In the genomic region with DNA sequence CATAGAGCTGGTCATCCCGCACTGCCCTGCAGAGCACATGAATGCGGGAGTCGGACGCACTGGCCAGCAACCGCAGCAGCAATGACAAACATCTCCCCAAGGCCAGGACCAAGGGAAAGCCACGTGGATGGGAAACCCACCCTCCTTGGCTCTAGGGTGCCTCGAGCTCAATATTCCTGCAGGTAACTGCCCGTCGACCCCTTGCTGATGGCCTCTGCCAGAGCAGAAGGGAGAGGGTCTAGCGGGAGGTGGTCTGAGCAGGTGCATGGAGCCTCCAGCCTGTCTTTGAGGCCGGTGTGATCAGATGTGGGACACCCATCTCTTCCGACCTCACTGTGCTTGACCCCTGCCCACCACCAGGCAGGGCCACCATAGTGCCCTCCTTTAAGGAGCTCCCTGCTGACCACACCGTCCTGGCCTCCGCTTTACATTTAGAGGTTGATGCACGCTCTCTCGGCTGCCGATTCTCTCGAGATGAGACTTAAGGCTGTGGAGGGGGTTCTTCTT, we compare ENCODE assay signal across 21 cellular contexts.
DNase-seq lines count a peak whose midpoint lies in the region; ATAC-seq and TF ChIP-seq lines count a peak whose summit lies in the region.
"Had no signal": no experiment of that assay in that cellular context is flagged by ENCODE, and none has a peak within 500 bp of the region (broad histone marks: within the 10 kb centered on the region; RNA-seq: fewer than 3 reads in every experiment).

No MANE protein-coding gene starts in this region.

- DNase-seq in natural killer cell (peak; percentile 12), left lobe of liver (ENCODE audit: low spot score) (peak; percentile 21), transverse colon (peak; percentile 2), mesothelial cell of epicardium (ENCODE audit: low spot score in 2 of 2, unreplicated experiment in 2 of 2) (no peak)
- no peak for DNase-seq in natural killer cell treated with Interleukin-12 subunit alpha and Interleukin-12 subunit beta and Interleukin-15 and Interleukin-18, amount 100 ng/mL, for 72 hours (ENCODE audit: low spot score)
- DNase-seq: EL; GF-D8; IMR-90; NCI-H1092 treated with DMSO at 0.1 percent for 48 hours; NCI-H1436 treated with DMSO at 0.1 percent for 48 hours; NCI-H1930; NCI-H510A; NK-92 treated with Interleukin-12 subunit alpha and Interleukin-12 subunit beta, amount 100 ng/mL, for 24 hours; SHP77 treated with DMSO at 0.1 percent for 48 hours had no signal

- H3K27ac Mint-ChIP-seq in natural killer cell (no peak overlapping the region), mesothelial cell of epicardium (no peak overlapping the region)
- no peak overlapping the region for H3K27ac Mint-ChIP-seq in natural killer cell treated with Interleukin-12 subunit alpha and Interleukin-12 subunit beta and Interleukin-15 and Interleukin-18, amount 100 ng/mL, for 72 hours

- TF ChIP-seq POLR2A in transverse colon (IDR thresholded peaks at IDR 0.05), result no peak

- ATAC-seq in natural killer cell (no peak), left lobe of liver (no peak), HG03378 (IDR thresholded peaks at IDR 0.05; ENCODE audit: unreplicated experiment) (no peak), HG02885 (IDR thresholded peaks at IDR 0.05; ENCODE audit: poor library complexity, unreplicated experiment) (no peak)
- ATAC-seq in natural killer cell treated with Interleukin-12 subunit alpha and Interleukin-12 subunit beta and Interleukin-15 and Interleukin-18, amount 100 ng/mL, for 72 hours, result no peak

- H3K4me3 Mint-ChIP-seq in natural killer cell (no peak overlapping the region), mesothelial cell of epicardium (no peak overlapping the region)
- no peak overlapping the region for H3K4me3 Mint-ChIP-seq in natural killer cell treated with Interleukin-12 subunit alpha and Interleukin-12 subunit beta and Interleukin-15 and Interleukin-18, amount 100 ng/mL, for 72 hours
- H3K4me3 Mint-ChIP-seq: CD14-positive monocyte had no signal

- no peaks in the 10 kb centered on the region for H3K27me3 Mint-ChIP-seq in natural killer cell (ENCODE audit: low read depth in 2 of 2)
- H3K27me3 Mint-ChIP-seq in natural killer cell treated with Interleukin-12 subunit alpha and Interleukin-12 subunit beta and Interleukin-15 and Interleukin-18, amount 100 ng/mL, for 72 hours, result no peaks in the 10 kb centered on the region
- peaks cover 2% of the 10 kb centered on the region for H3K27me3 Mint-ChIP-seq in mesothelial cell of epicardium (ENCODE audit: low read depth)

- H3K4me3 ChIP-seq in transverse colon, result no peak overlapping the region
- H3K4me3 ChIP-seq: HAP-1, SK-N-MC had no signal

- intact Hi-C loops in natural killer cell (cut with micrococcal nuclease) (no loop called here), transverse colon (cut with DNase I; ENCODE audit: low total_unique reads) (no loop called here)

- H3K9me3 Mint-ChIP-seq in natural killer cell (no peaks in the 10 kb centered on the region), mesothelial cell of epicardium (no peaks in the 10 kb centered on the region)
- H3K9me3 Mint-ChIP-seq in natural killer cell treated with Interleukin-12 subunit alpha and Interleukin-12 subunit beta and Interleukin-15 and Interleukin-18, amount 100 ng/mL, for 72 hours, result no peaks in the 10 kb centered on the region

- WGBS in transverse colon (ENCODE audit: low coverage in 1 of 2), 2 donors, result 93% methylated on average over 18 of the region's 18 CpGs; no CpG with 5 or more reads in 1 of the 2 donors

- no peak overlapping the region for H3K27ac ChIP-seq in transverse colon
- H3K27ac ChIP-seq: KMS-11, RWPE1, SK-N-MC had no signal

- H3K4me1 ChIP-seq in transverse colon, result no peaks in the 10 kb centered on the region
- H3K4me1 ChIP-seq: HAP-1 had no signal

- in situ Hi-C loops in transverse colon (cut with MboI; ENCODE audit: low pct_ligation_motif_present in 1 of 4, low pct_unique_long_range_greater_than_20kb in 1 of 4, low sequenced_read_pairs in 3 of 4), result no loop called here

- no peak for TF ChIP-seq EP300 in transverse colon (IDR thresholded peaks at IDR 0.05; ENCODE audit: low read depth)

- H3K4me1 Mint-ChIP-seq in natural killer cell, result no peaks in the 10 kb centered on the region
- no peaks in the 10 kb centered on the region for H3K4me1 Mint-ChIP-seq in natural killer cell treated with Interleukin-12 subunit alpha and Interleukin-12 subunit beta and Interleukin-15 and Interleukin-18, amount 100 ng/mL, for 72 hours (ENCODE audit: low read depth in 2 of 2)
- H3K4me1 Mint-ChIP-seq in mesothelial cell of epicardium, result no peaks in the 10 kb centered on the region
- H3K4me1 Mint-ChIP-seq: CD14-positive monocyte had no signal

- TF ChIP-seq CTCF in natural killer cell (IDR thresholded peaks at IDR 0.05), result no peak
- TF ChIP-seq CTCF in transverse colon (IDR thresholded peaks at IDR 0.05), result no peak
- no peak for TF ChIP-seq CTCF in mesothelial cell of epicardium (IDR thresholded peaks at IDR 0.05; ENCODE audit: unreplicated experiment)

- H3K9me3 ChIP-seq in transverse colon, result no peaks in the 10 kb centered on the region
- H3K9me3 ChIP-seq: HAP-1 had no signal

- H3K36me3 Mint-ChIP-seq in natural killer cell (no peaks in the 10 kb centered on the region), mesothelial cell of epicardium (no peaks in the 10 kb centered on the region)
- no peaks in the 10 kb centered on the region for H3K36me3 Mint-ChIP-seq in natural killer cell treated with Interleukin-12 subunit alpha and Interleukin-12 subunit beta and Interleukin-15 and Interleukin-18, amount 100 ng/mL, for 72 hours
- H3K36me3 Mint-ChIP-seq: CD14-positive monocyte had no signal

- H3K36me3 ChIP-seq in transverse colon, result no peaks in the 10 kb centered on the region
- H3K36me3 ChIP-seq: HAP-1 had no signal

- H3K27me3 ChIP-seq in transverse colon, result no peaks in the 10 kb centered on the region

Comparison
In these comparisons a context has a peak if more than half of its experiments do, and no peak if none do; other contexts are left out.
1. DNase-seq: peak in natural killer cell (single experiment), left lobe of liver (single experiment) and transverse colon (single experiment); none in natural killer cell treated with Interleukin-12 subunit alpha and Interleukin-12 subunit beta and Interleukin-15 and Interleukin-18, amount 100 ng/mL, for 72 hours (single experiment) and mesothelial cell of epicardium (0 of 2).